In the genomic region with DNA sequence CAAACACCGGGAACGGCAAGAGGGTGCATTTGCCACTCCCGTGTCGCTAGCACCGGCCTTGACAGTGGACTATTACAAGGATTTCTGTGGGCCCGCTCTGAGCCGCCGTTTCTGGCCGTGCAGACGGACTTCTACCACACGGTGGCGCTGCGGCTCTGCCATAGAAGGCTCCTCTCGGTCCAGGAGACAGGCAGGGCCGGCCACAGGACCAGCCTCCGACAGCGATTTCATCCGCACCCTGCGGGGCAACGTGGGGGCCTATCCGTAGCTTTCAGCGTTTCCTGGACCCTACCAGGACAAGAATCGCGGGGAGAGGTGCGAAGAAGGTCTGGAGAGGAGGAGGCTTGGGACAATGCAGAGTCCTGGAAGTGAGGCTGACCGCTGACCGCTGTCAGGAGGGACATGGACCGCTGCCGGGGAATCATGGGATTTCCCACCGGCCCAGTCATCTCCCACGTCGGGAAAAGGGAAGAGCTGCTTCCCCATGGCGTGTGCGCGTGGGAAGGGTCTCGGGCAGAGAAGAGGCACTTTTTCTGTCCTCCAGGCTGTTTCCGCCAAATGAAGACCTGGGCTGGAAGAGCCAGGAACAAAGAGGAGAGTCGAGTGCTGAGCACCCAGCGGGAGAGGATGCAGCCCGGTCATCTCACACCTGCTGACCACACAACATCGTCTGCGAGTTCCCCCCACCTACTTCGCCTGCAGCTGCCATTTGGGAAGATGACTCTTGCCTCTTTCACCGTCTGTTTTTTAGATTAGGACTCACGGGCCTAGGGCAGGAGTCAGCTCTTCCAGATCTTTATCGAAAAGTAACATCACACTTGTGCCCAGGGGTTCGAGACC, we compare ENCODE assay signal across 8 cellular contexts. TPM values are rescaled to one million over a fixed set of nuclear protein-coding genes. Genes with fewer than 3 reads are reported as not detected.
DNase-seq lines count a peak whose midpoint lies in the region; ATAC-seq, FAIRE-seq and TF ChIP-seq lines count a peak whose summit lies in the region.

No MANE protein-coding gene starts in this region.

- TF ChIP-seq CTCF in GM12864 (IDR thresholded peaks at IDR 0.05; ENCODE audit: low read depth, low read length, missing control alignments) (peak; percentile 87), kidney (IDR thresholded peaks at IDR 0.05; ENCODE audit: borderline replicate concordance, extremely low read depth, insufficient read depth) (peak; percentile 99)

- ATAC-seq in HG03045 (IDR thresholded peaks at IDR 0.05; ENCODE audit: unreplicated experiment) (peak; percentile 77), GM19328 (IDR thresholded peaks at IDR 0.05; ENCODE audit: unreplicated experiment) (no peak)

- no peak for FAIRE-seq in kidney (lab: Jason Lieb, UNC)

- no peaks in the 10 kb centered on the region for H3K9me3 ChIP-seq in kidney (ENCODE audit: control insufficient read depth in 1 of 2, low read length in 2 of 2)

- no peak overlapping the region for H3K27ac ChIP-seq in caudate nucleus (ENCODE audit: low read depth, low read length)
- no peak overlapping the region for H3K27ac ChIP-seq in kidney (ENCODE audit: low read depth in 2 of 2, low read length in 2 of 2)

- H3K4me3 ChIP-seq in GM12864 (ENCODE audit: low read depth, low read length) (no peak overlapping the region), kidney (ENCODE audit: low read length in 2 of 2) (peak overlapping the region; percentile 21 to 62)

- intact Hi-C loops in kidney (cut with DNase I): no loop called here

- no peaks in the 10 kb centered on the region for H3K36me3 ChIP-seq in kidney (ENCODE audit: control insufficient read depth in 1 of 2, insufficient read depth in 2 of 2, low read length in 2 of 2)

- peak overlapping the region in 1 of 2 donors; percentile 44 for H3K9ac ChIP-seq in kidney (ENCODE audit: low read length in 2 of 2)

- H3K4me1 ChIP-seq in kidney (ENCODE audit: control insufficient read depth in 1 of 2, insufficient read depth in 1 of 2, low read depth in 1 of 2, low read length in 2 of 2): peaks cover 0 to 3% of the 10 kb centered on the region in 2 donors

- DNase-seq in GM12864 (ENCODE audit: low read depth) (no peak), NCI-H2227 treated with DMSO at 0.1 percent for 48 hours (lab: John Stamatoyannopoulos, UW) (peak; percentile 76), caudate nucleus (lab: John Stamatoyannopoulos, UW) (peak in 60 of 61 donors; percentile 11 to 87 (median 73)), kidney (peak; percentile 96)
- peak; percentile 52 to 74 (median 66) for DNase-seq in activated CD4-positive, CD25-positive, alpha-beta regulatory T cell (lab: John Stamatoyannopoulos, UW)
- peak; percentile 71 to 80 (median 79) for DNase-seq in stimulated activated CD4-positive, alpha-beta T cell treated with anti-CD3 and anti-CD28 coated beads, Interleukin-12 subunit alpha, Interleukin-12 subunit beta, amount 100 ng/mL, for 48 hours (ENCODE audit: low read depth in 2 of 3, low spot score in 1 of 3)

RNA-seq across cellular contexts. Expression of a gene that starts 35.5 kb away (rescaled TPM):
- 16.2 TPM for total RNA-seq in kidney
- 57.2 TPM for polyA plus RNA-seq in kidney (ENCODE audit: insufficient read depth, low read depth, low replicate concordance)
